ENCODE assay signal across 8 cellular contexts in genomic region chr17:81394831-81395599, GRCh38. TPM values are rescaled to one million over a fixed set of nuclear protein-coding genes. Genes with fewer than 3 reads are reported as not detected.
DNase-seq lines count a peak whose midpoint lies in the region; ATAC-seq, FAIRE-seq and TF ChIP-seq lines count a peak whose summit lies in the region.

TSS of gene BAHCC1 (plus strand) at chr17:81395457. CDS start at chr17:81399740, 4,283 bp downstream.

- intact Hi-C loops in heart left ventricle (cut with DNase I) (loop anchor here in 8 of 10 donors (2.0 to 10.0 kb wide), 10 partner anchors 86 to 140 kb away; partner anchors contain the start of genes SLC38A10 (in 4 of the 8) and ACTG1 (in 3 of the 8)), pancreas (cut with DNase I) (loop anchor here in 1 of 3 donors (10.0 kb wide), 1 partner anchor 100 kb away; the partner anchor contains the start of gene SLC38A10), thyroid gland (cut with DNase I) (loop anchor here (5.0 kb wide), 1 partner anchor 87 kb away; no protein-coding TSS in a partner anchor)

- peak; percentile 92 for FAIRE-seq in pancreas (lab: Jason Lieb, UNC)

- TF ChIP-seq CTCF in GM13976 (IDR thresholded peaks at IDR 0.05; ENCODE audit: borderline replicate concordance, control extremely low read depth, extremely low read depth, insufficient read depth, missing control alignments) (no peak), heart left ventricle (IDR thresholded peaks at IDR 0.05) (no peak), pancreas (IDR thresholded peaks at IDR 0.05) (no peak), thyroid gland (IDR thresholded peaks at IDR 0.05) (peak in 1 of 6 experiments; percentile 21)

- DNase-seq in GM13976 (ENCODE audit: low spot score) (peak; percentile 83), NCI-H146 treated with DMSO at 0.1 percent for 48 hours (lab: John Stamatoyannopoulos, UW; ENCODE audit: unreplicated experiment) (peak; percentile 99), T-helper 2 cell (peak; percentile 55 to 92 (median 75)), amygdala (lab: John Stamatoyannopoulos, UW) (peak; percentile 92 to 100 (median 100)), heart left ventricle (peak; percentile 100), pancreas (peak; percentile 100), thyroid gland (peak; percentile 100)

- H3K4me3 ChIP-seq in heart left ventricle, result peak within 1 kb of the TSS; percentile 57 to 95 (median 80)
- peak within 1 kb of the TSS; percentile 29 to 94 (median 78) for H3K4me3 ChIP-seq in pancreas
- H3K4me3 ChIP-seq in thyroid gland (replicated peaks in 1 of 3), result peak within 1 kb of the TSS; percentile 65 to 83 (median 79)

- WGBS in heart left ventricle, 4 donors, result 0 to 1% (median 1%) methylated on average over 35 to 49 of the region's 49 CpGs
- WGBS in pancreas, 2 donors, result 1% methylated on average over 49 of the region's 49 CpGs
- WGBS in thyroid gland, 2 donors, result 1 to 3% methylated on average over 43 to 48 of the region's 49 CpGs

- H3K9me3 ChIP-seq in heart left ventricle (no peaks in the 10 kb centered on the region), pancreas (no peaks in the 10 kb centered on the region), thyroid gland (no peaks in the 10 kb centered on the region)

- TF ChIP-seq POLR2A in heart left ventricle (IDR thresholded peaks at IDR 0.05) (peak; percentile 55 to 98), thyroid gland (IDR thresholded peaks at IDR 0.05) (peak; percentile 81 to 99)

- H3K36me3 ChIP-seq in heart left ventricle (no peaks in the 10 kb centered on the region), pancreas (no peaks in the 10 kb centered on the region), thyroid gland (no peaks in the 10 kb centered on the region)

- peaks cover 6 to 67% (median 30%) of the 10 kb centered on the region in 12 donors for H3K4me1 ChIP-seq in heart left ventricle
- peaks cover 17 to 28% (median 24%) of the 10 kb centered on the region in 3 donors for H3K4me1 ChIP-seq in pancreas
- peaks cover 30 to 40% of the 10 kb centered on the region in 2 donors for H3K4me1 ChIP-seq in thyroid gland

- ATAC-seq in heart left ventricle (peak; percentile 80 to 89 (median 87)), pancreas (peak; percentile 73 to 83 (median 73)), HG03039 (IDR thresholded peaks at IDR 0.05; ENCODE audit: unreplicated experiment) (no peak)

- in situ Hi-C loops in GM13976 (cut with MboI; ENCODE audit: low sequenced_read_pairs, unreplicated experiment), result no loop called here

- H3K27me3 ChIP-seq in heart left ventricle (peaks cover 0 to 14% (median 0%) of the 10 kb centered on the region in 9 donors), pancreas (no peaks in the 10 kb centered on the region), thyroid gland (no peaks in the 10 kb centered on the region)

- H3K27ac ChIP-seq in heart left ventricle (peak within 1 kb of the TSS; percentile 91 to 100 (median 97)), pancreas (peak within 1 kb of the TSS; percentile 87 to 95 (median 94)), thyroid gland (peak within 1 kb of the TSS; percentile 86 to 97 (median 90))

RNA-seq across cellular contexts. Expression of gene BAHCC1, which starts in this region (rescaled TPM):
- total RNA-seq in heart left ventricle (10 to 100 TPM in 3 of 9 donors, 1 to 10 TPM in 6; 6.0 to 19.6 (median 9.3) TPM), pancreas (10 to 100 TPM in 2 of 6 donors, 1 to 10 TPM in 4; 8.0 to 11.5 (median 9.6) TPM), thyroid gland (10 to 100 TPM; 13.7 to 33.7 (median 23.9) TPM)
- polyA plus RNA-seq in heart left ventricle (1 to 10 TPM; 7.6 to 8.5 TPM), pancreas (10 to 100 TPM; 11.4 to 24.1 TPM)
